Comparison of ENCODE assay signal across 8 cellular contexts in the genomic region with DNA sequence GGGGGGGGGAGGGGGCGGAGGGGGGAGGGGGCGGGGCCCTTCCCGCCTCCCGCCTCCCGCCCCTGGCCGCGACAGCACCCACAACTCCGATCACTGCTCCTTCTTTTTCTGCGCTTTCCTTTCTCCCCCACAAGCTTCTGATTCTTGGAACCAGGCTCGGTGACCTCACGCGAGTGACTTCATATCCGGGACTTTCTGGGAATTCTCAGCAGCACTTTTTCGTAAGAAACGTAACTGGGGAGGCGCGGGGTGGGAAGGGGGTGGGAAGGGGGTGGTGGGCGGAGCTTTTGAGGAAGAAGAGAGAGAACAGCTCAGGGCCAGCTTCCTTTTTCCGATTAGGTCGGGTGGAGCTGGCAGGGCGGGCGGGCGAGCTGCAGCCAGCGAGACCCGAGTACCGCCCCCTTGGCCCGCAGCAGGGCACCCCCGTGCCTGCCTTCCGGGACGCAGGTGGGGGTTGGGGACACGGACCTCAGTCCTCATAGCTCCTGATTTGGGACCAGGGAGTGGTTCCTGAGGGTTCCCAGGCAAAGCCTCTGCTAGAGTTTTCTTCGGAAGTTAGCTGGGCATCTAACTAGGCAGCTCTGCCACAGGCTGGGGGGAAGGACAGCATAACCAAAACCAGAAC. TPM values are rescaled to one million over a fixed set of nuclear protein-coding genes. Genes with fewer than 3 reads are reported as not detected.
DNase-seq lines count a peak whose midpoint lies in the region; ATAC-seq and TF ChIP-seq lines count a peak whose summit lies in the region.

No MANE protein-coding gene starts in this region.

- H3K9ac ChIP-seq in iPS-20b (ENCODE audit: low read depth, low read length) = peak overlapping the region; percentile 83; the same call in 1 of the 2 replicates

- H3K36me3 Mint-ChIP-seq in CD14-positive monocyte = peaks cover 3 to 10% of the 10 kb centered on the region in 2 donors

- peaks cover 31% of the 10 kb centered on the region for H3K4me1 Mint-ChIP-seq in CD14-positive monocyte

- H3K36me3 ChIP-seq in iPS-20b (ENCODE audit: insufficient read depth, low read depth, low read length) = no peaks in the 10 kb centered on the region

- peaks cover 26% of the 10 kb centered on the region for H3K4me1 ChIP-seq in iPS-20b (ENCODE audit: insufficient read depth, low read length)

- peak overlapping the region; percentile 81 for H3K4me3 ChIP-seq in iPS-20b (ENCODE audit: low read length)
- peak overlapping the region; percentile 51 for H3K4me3 ChIP-seq in skeletal muscle cell (ENCODE audit: low read depth, low read length)

- ATAC-seq in GM21381 (IDR thresholded peaks at IDR 0.05; ENCODE audit: unreplicated experiment) = peak; percentile 51

- peaks cover 0 to 4% (median 0%) of the 10 kb centered on the region in 7 donors for H3K9me3 Mint-ChIP-seq in CD14-positive monocyte

- peak overlapping the region; percentile 70 to 95 (median 93) for H3K27ac Mint-ChIP-seq in CD14-positive monocyte

- TF ChIP-seq CTCF in CD14-positive monocyte (IDR thresholded peaks at IDR 0.05) (no peak), VCaP (conservative IDR thresholded peaks at IDR 0.05) (no peak)

- in situ Hi-C loops in T47D (cut with HindIII; ENCODE audit: low pct_unique_long_range_greater_than_20kb, low sequenced_read_pairs) = no loop called here

- peaks cover 17 to 19% (median 19%) of the 10 kb centered on the region in 3 donors for H3K27me3 Mint-ChIP-seq in CD14-positive monocyte (ENCODE audit: low read depth in 3 of 3)

- intact Hi-C loops in CD14-positive monocyte (cut with micrococcal nuclease) = loop anchor here (5.0 kb wide), 2 partner anchors 36 to 71 kb away; partner anchors contain the start of genes GORASP1 (in 1 of the 2) and TTC21A (in 1 of the 2)

- H3K9me3 ChIP-seq in iPS-20b (ENCODE audit: insufficient read depth, low read depth, low read length) = no peaks in the 10 kb centered on the region

- H3K4me3 Mint-ChIP-seq in CD14-positive monocyte = peak overlapping the region; percentile 71 to 92

- H3K27me3 ChIP-seq in iPS-20b (ENCODE audit: insufficient read depth, low read length) = peaks cover 22% of the 10 kb centered on the region

- H3K27ac ChIP-seq in VCaP (peak overlapping the region; percentile 83), iPS-20b (ENCODE audit: low read length) (peak overlapping the region; percentile 55)

- peak; percentile 79 for DNase-seq in CD14-positive monocyte (ENCODE audit: low spot score)
- DNase-seq in NCI-H146 treated with DMSO at 0.1 percent for 48 hours (lab: John Stamatoyannopoulos, UW; ENCODE audit: unreplicated experiment) = peak; percentile 3
- DNase-seq in T47D (ENCODE audit: low read depth in 1 of 2, low spot score in 1 of 2) = peak; percentile 76 to 89
- DNase-seq in skeletal muscle cell (ENCODE audit: low read depth) = peak; percentile 88
- no peak for DNase-seq in NCI-H1048 (lab: John Stamatoyannopoulos, UW)

RNA-seq across cellular contexts. Expression of gene XIRP1, which starts 14.6 kb away (rescaled TPM):
- not detected for polyA plus RNA-seq in CD14-positive monocyte

RNA-seq across cellular contexts. Expression of gene CSRNP1, which starts 24.4 kb away (rescaled TPM):
- polyA plus RNA-seq in CD14-positive monocyte = 100 to 1,000 TPM; 104 to 113 TPM
